ENCODE assay signal across 8 cellular contexts in genomic region chr19:10461047-10461949, GRCh38. TPM values are rescaled to one million over a fixed set of nuclear protein-coding genes. Genes with fewer than 3 reads are reported as not detected.
DNase-seq lines count a peak whose midpoint lies in the region; ATAC-seq lines count a peak whose summit lies in the region.

No MANE protein-coding gene starts in this region.

- peak; percentile 76 for DNase-seq in NCI-H748 (lab: John Stamatoyannopoulos, UW; ENCODE audit: unreplicated experiment)
- DNase-seq in activated CD8-positive, alpha-beta memory T cell treated with anti-CD3 and anti-CD28 coated beads, Interleukin-2, amount 10 ng/mL, durations not matched to agents 7 days and 5 days, result peak; percentile 93
- DNase-seq in effector memory CD8-positive, alpha-beta T cell, result peak; percentile 80 to 84 (median 82)
- DNase-seq in memory B cell (ENCODE audit: low spot score in 2 of 2), result peak; percentile 91 to 94
- DNase-seq in stimulated activated CD4-positive, alpha-beta T cell treated with anti-CD3 and anti-CD28 coated beads, TNF-alpha, amount 100 ng/mL, for 48 hours (ENCODE audit: low read depth in 3 of 3), result peak; percentile 85 to 95 (median 88)
- DNase-seq in NCI-H1930 (lab: John Stamatoyannopoulos, UW), result no peak

- ATAC-seq in GM18502 (IDR thresholded peaks at IDR 0.05; ENCODE audit: poor library complexity, unreplicated experiment), result peak; percentile 84
- peak; percentile 78 for ATAC-seq in HG02943 (IDR thresholded peaks at IDR 0.05; ENCODE audit: low read depth, unreplicated experiment)
- peak; percentile 94 for ATAC-seq in activated CD8-positive, alpha-beta memory T cell treated with anti-CD3 and anti-CD28 coated beads, Interleukin-2, amount 10 ng/mL, durations not matched to agents 7 days and 5 days
- ATAC-seq in effector memory CD8-positive, alpha-beta T cell (replicated peaks), result peak; percentile 94
- peak; percentile 87 for ATAC-seq in memory B cell (ENCODE audit: low read depth)

- CTCF ChIA-PET in activated CD8-positive, alpha-beta memory T cell treated with anti-CD3 and anti-CD28 coated beads, Interleukin-2, amount 10 ng/mL, durations not matched to agents 7 days and 5 days (lab: Charles Lee), result interaction anchor here (1.0 to 1.2 kb wide), 2 partner anchors 17 to 23 kb away, joined by 3 read pairs; no protein-coding TSS in a partner anchor

- H3K27me3 Mint-ChIP-seq in activated CD8-positive, alpha-beta memory T cell treated with anti-CD3 and anti-CD28 coated beads, Interleukin-2, amount 10 ng/mL, durations not matched to agents 7 days and 5 days, result no peaks in the 10 kb centered on the region
- no peaks in the 10 kb centered on the region for H3K27me3 Mint-ChIP-seq in effector memory CD8-positive, alpha-beta T cell
- H3K27me3 Mint-ChIP-seq in memory B cell, result peaks cover 2% of the 10 kb centered on the region

- H3K27ac Mint-ChIP-seq in activated CD8-positive, alpha-beta memory T cell treated with anti-CD3 and anti-CD28 coated beads, Interleukin-2, amount 10 ng/mL, durations not matched to agents 7 days and 5 days, result peak overlapping the region; percentile 43
- peak overlapping the region in 1 of 2 donors; percentile 38 for H3K27ac Mint-ChIP-seq in effector memory CD8-positive, alpha-beta T cell
- peak overlapping the region; percentile 70 for H3K27ac Mint-ChIP-seq in memory B cell

- H3K4me1 Mint-ChIP-seq in activated CD8-positive, alpha-beta memory T cell treated with anti-CD3 and anti-CD28 coated beads, Interleukin-2, amount 10 ng/mL, durations not matched to agents 7 days and 5 days, result peaks cover 9% of the 10 kb centered on the region
- peaks cover 5 to 8% of the 10 kb centered on the region in 2 donors for H3K4me1 Mint-ChIP-seq in effector memory CD8-positive, alpha-beta T cell (ENCODE audit: low read depth in 2 of 2)
- peaks cover 12% of the 10 kb centered on the region for H3K4me1 Mint-ChIP-seq in memory B cell

- peaks cover 26% of the 10 kb centered on the region for H3K36me3 Mint-ChIP-seq in activated CD8-positive, alpha-beta memory T cell treated with anti-CD3 and anti-CD28 coated beads, Interleukin-2, amount 10 ng/mL, durations not matched to agents 7 days and 5 days
- H3K36me3 Mint-ChIP-seq in effector memory CD8-positive, alpha-beta T cell (ENCODE audit: insufficient read depth), result peaks cover 11% of the 10 kb centered on the region
- H3K36me3 Mint-ChIP-seq in memory B cell, result no peaks in the 10 kb centered on the region

- H3K4me3 Mint-ChIP-seq in activated CD8-positive, alpha-beta memory T cell treated with anti-CD3 and anti-CD28 coated beads, Interleukin-2, amount 10 ng/mL, durations not matched to agents 7 days and 5 days, result no peak overlapping the region
- H3K4me3 Mint-ChIP-seq in effector memory CD8-positive, alpha-beta T cell, result peak overlapping the region; percentile 59 to 67
- peak overlapping the region; percentile 48 for H3K4me3 Mint-ChIP-seq in memory B cell

- no peaks in the 10 kb centered on the region for H3K9me3 Mint-ChIP-seq in activated CD8-positive, alpha-beta memory T cell treated with anti-CD3 and anti-CD28 coated beads, Interleukin-2, amount 10 ng/mL, durations not matched to agents 7 days and 5 days (ENCODE audit: low read depth)
- no peaks in the 10 kb centered on the region for H3K9me3 Mint-ChIP-seq in effector memory CD8-positive, alpha-beta T cell
- no peaks in the 10 kb centered on the region for H3K9me3 Mint-ChIP-seq in memory B cell

RNA-seq across cellular contexts. Expression of gene PDE4A, which starts 41.0 kb away (rescaled TPM):
- total RNA-seq in activated CD8-positive, alpha-beta memory T cell treated with anti-CD3 and anti-CD28 coated beads, Interleukin-2, amount 10 ng/mL, durations not matched to agents 7 days and 5 days, result 100 to 1,000 TPM in 1 of 2 experiments, 10 to 100 TPM in 1; 74.9 to 103 TPM

RNA-seq across cellular contexts. Expression of gene KEAP1, which starts 41.9 kb away (rescaled TPM):
- total RNA-seq in activated CD8-positive, alpha-beta memory T cell treated with anti-CD3 and anti-CD28 coated beads, Interleukin-2, amount 10 ng/mL, durations not matched to agents 7 days and 5 days, result 100 to 1,000 TPM in 1 of 2 experiments, 10 to 100 TPM in 1; 99.8 to 104 TPM

RNA-seq across cellular contexts. Expression of gene S1PR5, which starts 55.9 kb away (rescaled TPM):
- total RNA-seq in activated CD8-positive, alpha-beta memory T cell treated with anti-CD3 and anti-CD28 coated beads, Interleukin-2, amount 10 ng/mL, durations not matched to agents 7 days and 5 days, result 1 to 10 TPM in 1 of 2 experiments, under 1 TPM in 1; 0.14 to 1.4 TPM

RNA-seq across cellular contexts. Expression of gene CDC37, which starts 58.0 kb away (rescaled TPM):
- 100 to 1,000 TPM; 283 to 309 TPM for total RNA-seq in activated CD8-positive, alpha-beta memory T cell treated with anti-CD3 and anti-CD28 coated beads, Interleukin-2, amount 10 ng/mL, durations not matched to agents 7 days and 5 days

Comparison
In these comparisons a context has a peak if more than half of its experiments do, and no peak if none do; other contexts are left out.
1. DNase-seq: peak in NCI-H748 (single experiment), activated CD8-positive, alpha-beta memory T cell treated with anti-CD3 and anti-CD28 coated beads, Interleukin-2, amount 10 ng/mL, durations not matched to agents 7 days and 5 days (single experiment), effector memory CD8-positive, alpha-beta T cell (3 of 3), memory B cell (2 of 2) and stimulated activated CD4-positive, alpha-beta T cell treated with anti-CD3 and anti-CD28 coated beads, TNF-alpha, amount 100 ng/mL, for 48 hours (3 of 3); none in NCI-H1930 (0 of 2).
2. Peak in every context shown above with its lines, with median percentiles within 50 percentile points of each other: ATAC-seq.